Comparison of ENCODE assay signal across 9 cellular contexts in the genomic region with DNA sequence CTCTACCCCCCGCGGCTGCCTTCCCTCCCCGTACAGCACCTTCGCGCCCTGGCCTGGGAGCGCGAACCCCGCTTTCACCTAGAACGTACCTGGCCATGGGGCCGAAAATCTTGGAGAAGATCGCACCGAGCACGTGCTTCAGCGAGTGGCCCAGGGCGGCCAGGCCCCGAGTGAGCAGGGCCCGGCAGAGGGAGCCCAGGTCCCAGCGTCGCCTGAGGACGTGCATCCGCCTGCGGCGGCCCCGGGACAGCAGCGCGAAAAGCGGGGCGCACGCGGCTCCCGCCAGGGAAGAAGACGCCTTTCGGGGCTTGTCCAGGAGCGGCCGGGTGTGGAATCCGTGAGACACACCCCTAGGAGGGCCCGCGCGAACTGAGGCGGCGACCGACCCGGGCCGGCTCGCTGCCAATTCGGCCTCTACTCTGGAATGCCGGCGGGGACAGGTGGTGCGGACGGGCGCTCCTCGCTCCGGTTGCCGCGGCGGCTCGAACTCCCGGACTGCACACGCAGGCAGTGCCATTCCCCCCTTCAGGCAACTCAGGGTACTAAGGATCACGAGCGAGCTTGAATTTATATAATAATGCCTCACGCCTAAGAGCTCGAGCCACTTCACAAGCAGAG. TPM values are rescaled to one million over a fixed set of nuclear protein-coding genes. Genes with fewer than 3 reads are reported as not detected.
DNase-seq lines count a peak whose midpoint lies in the region; ATAC-seq, FAIRE-seq and TF ChIP-seq lines count a peak whose summit lies in the region.
"Had no signal": no experiment of that assay in that cellular context is flagged by ENCODE, and none has a peak within 500 bp of the region (broad histone marks: within the 10 kb centered on the region; RNA-seq: fewer than 3 reads in every experiment).

HS6ST2 (minus strand) TSS at position 544 of the 618 bp plus-strand sequence.

- no peaks in the 10 kb centered on the region for H3K4me1 ChIP-seq in kidney (ENCODE audit: control insufficient read depth in 1 of 2, insufficient read depth in 1 of 2, low read depth in 1 of 2, low read length in 2 of 2)
- peaks cover 2 to 24% (median 23%) of the 10 kb centered on the region in 5 donors for H3K4me1 ChIP-seq in subcutaneous abdominal adipose tissue (ENCODE audit: control insufficient read depth in 5 of 5, insufficient read depth in 5 of 5, low read length in 5 of 5)

- in situ Hi-C loops in GM13976 (cut with MboI; ENCODE audit: low sequenced_read_pairs, unreplicated experiment): loop anchor here (25.0 kb wide), 1 partner anchor 104 kb away; no protein-coding TSS in a partner anchor

- H3K27ac ChIP-seq in kidney (ENCODE audit: low read depth in 2 of 2, low read length in 2 of 2): no peak within 1 kb of the TSS
- no peak within 1 kb of the TSS for H3K27ac ChIP-seq in subcutaneous abdominal adipose tissue (ENCODE audit: low read depth, low read length)

- peaks cover 21 to 60% (median 46%) of the 10 kb centered on the region in 5 donors for H3K27me3 ChIP-seq in subcutaneous abdominal adipose tissue (ENCODE audit: control insufficient read depth in 5 of 5, insufficient read depth in 4 of 5, low read length in 5 of 5)

- no peak for TF ChIP-seq CTCF in kidney (IDR thresholded peaks at IDR 0.05; ENCODE audit: borderline replicate concordance, extremely low read depth, insufficient read depth)
- no peak for TF ChIP-seq CTCF in GM13976 (IDR thresholded peaks at IDR 0.05; ENCODE audit: borderline replicate concordance, control extremely low read depth, extremely low read depth, insufficient read depth, missing control alignments)

- CTCF ChIA-PET in activated CD4-positive, alpha-beta T cell treated with anti-CD3 and anti-CD28 coated beads for 36 hours (lab: Charles Lee): interaction anchor here (0.6 kb wide), 1 partner anchor 373 kb away, joined by 3 read pairs; no protein-coding TSS in a partner anchor

- peak; percentile 47 for ATAC-seq in activated CD4-positive, alpha-beta T cell treated with anti-CD3 and anti-CD28 coated beads for 36 hours
- no peak for ATAC-seq in GM21529 (IDR thresholded peaks at IDR 0.05; ENCODE audit: unreplicated experiment)

- H3K9ac ChIP-seq in kidney (ENCODE audit: low read length in 2 of 2) (no peak within 1 kb of the TSS), subcutaneous abdominal adipose tissue (ENCODE audit: low read length in 5 of 5) (no peak within 1 kb of the TSS)

- peak within 1 kb of the TSS; percentile 62 for H3K4me3 Mint-ChIP-seq in activated CD4-positive, alpha-beta T cell treated with anti-CD3 and anti-CD28 coated beads for 36 hours
- H3K4me3 Mint-ChIP-seq in activated naive CD8-positive, alpha-beta T cell treated with anti-CD3 and anti-CD28 coated beads for 36 hours: peak within 1 kb of the TSS; percentile 66
- H3K4me3 Mint-ChIP-seq: CD4-positive, CD25-positive, alpha-beta regulatory T cell had no signal

- H3K9me3 ChIP-seq in kidney (ENCODE audit: control insufficient read depth in 1 of 2, low read length in 2 of 2) (no peaks in the 10 kb centered on the region), subcutaneous abdominal adipose tissue (ENCODE audit: control insufficient read depth in 5 of 5, low read length in 5 of 5) (no peaks in the 10 kb centered on the region)

- H3K4me3 ChIP-seq in kidney (ENCODE audit: low read length in 2 of 2) (peak within 1 kb of the TSS in 1 of 2 donors; percentile 29), subcutaneous abdominal adipose tissue (ENCODE audit: low read depth in 1 of 5, low read length in 5 of 5) (peak within 1 kb of the TSS in 3 of 5 donors; percentile 41 to 52 (median 50))

- FAIRE-seq in kidney (lab: Jason Lieb, UNC): no peak

- H3K27me3 Mint-ChIP-seq in activated CD4-positive, alpha-beta T cell treated with anti-CD3 and anti-CD28 coated beads for 36 hours: peaks cover 32% of the 10 kb centered on the region
- peaks cover 44% of the 10 kb centered on the region for H3K27me3 Mint-ChIP-seq in activated naive CD8-positive, alpha-beta T cell treated with anti-CD3 and anti-CD28 coated beads for 36 hours

- peaks cover 2% of the 10 kb centered on the region for H3K4me1 Mint-ChIP-seq in activated CD4-positive, alpha-beta T cell treated with anti-CD3 and anti-CD28 coated beads for 36 hours
- H3K4me1 Mint-ChIP-seq in activated naive CD8-positive, alpha-beta T cell treated with anti-CD3 and anti-CD28 coated beads for 36 hours: peaks cover 2% of the 10 kb centered on the region
- H3K4me1 Mint-ChIP-seq: CD4-positive, CD25-positive, alpha-beta regulatory T cell had no signal

- DNase-seq in activated CD4-positive, alpha-beta T cell treated with anti-CD3 and anti-CD28 coated beads for 36 hours: peak; percentile 29
- DNase-seq in activated CD4-positive, alpha-beta T cell treated with anti-CD3 and anti-CD28 coated beads for 1 hour: no peak
- DNase-seq in activated naive CD8-positive, alpha-beta T cell treated with anti-CD3 and anti-CD28 coated beads for 36 hours: peak; percentile 10
- DNase-seq in kidney (peak; percentile 67), GM13976 (ENCODE audit: low spot score) (no peak)
- DNase-seq in activated CD8-positive, alpha-beta memory T cell treated with anti-CD3 and anti-CD28 coated beads, Interleukin-2, amount 50 U/mL, for 4 hours: no peak
- DNase-seq: CD4-positive, CD25-positive, alpha-beta regulatory T cell had no signal

- H3K36me3 ChIP-seq in kidney (ENCODE audit: control insufficient read depth in 1 of 2, insufficient read depth in 2 of 2, low read length in 2 of 2): no peaks in the 10 kb centered on the region
- no peaks in the 10 kb centered on the region for H3K36me3 ChIP-seq in subcutaneous abdominal adipose tissue (ENCODE audit: control insufficient read depth in 5 of 5, insufficient read depth in 5 of 5, low read length in 5 of 5)

- H3K9me3 Mint-ChIP-seq in activated CD4-positive, alpha-beta T cell treated with anti-CD3 and anti-CD28 coated beads for 36 hours (ENCODE audit: low read depth): no peaks in the 10 kb centered on the region
- H3K9me3 Mint-ChIP-seq in activated naive CD8-positive, alpha-beta T cell treated with anti-CD3 and anti-CD28 coated beads for 36 hours: no peaks in the 10 kb centered on the region

- peak within 1 kb of the TSS; percentile 31 for H3K27ac Mint-ChIP-seq in activated CD4-positive, alpha-beta T cell treated with anti-CD3 and anti-CD28 coated beads for 36 hours
- no peak within 1 kb of the TSS for H3K27ac Mint-ChIP-seq in activated naive CD8-positive, alpha-beta T cell treated with anti-CD3 and anti-CD28 coated beads for 36 hours

- H3K36me3 Mint-ChIP-seq in activated CD4-positive, alpha-beta T cell treated with anti-CD3 and anti-CD28 coated beads for 36 hours (ENCODE audit: low read depth): no peaks in the 10 kb centered on the region
- no peaks in the 10 kb centered on the region for H3K36me3 Mint-ChIP-seq in activated naive CD8-positive, alpha-beta T cell treated with anti-CD3 and anti-CD28 coated beads for 36 hours
- H3K36me3 Mint-ChIP-seq: CD4-positive, CD25-positive, alpha-beta regulatory T cell had no signal

- POLR2A ChIA-PET in activated CD4-positive, alpha-beta T cell treated with anti-CD3 and anti-CD28 coated beads for 36 hours (lab: Charles Lee): no interaction called here

- intact Hi-C loops in activated CD4-positive, alpha-beta T cell treated with anti-CD3 and anti-CD28 coated beads for 36 hours (cut with DNase I, micrococcal nuclease): loop anchor here in 1 of 2 experiments (5.0 kb wide), 1 partner anchor 221 kb away; no protein-coding TSS in a partner anchor
- intact Hi-C loops in kidney (cut with DNase I): no loop called here

RNA-seq across cellular contexts. Expression of gene HS6ST2, which starts in this region (rescaled TPM):
- total RNA-seq in activated CD4-positive, alpha-beta T cell treated with anti-CD3 and anti-CD28 coated beads for 36 hours: under 1 TPM; 0.62 to 0.76 TPM
- total RNA-seq in activated naive CD8-positive, alpha-beta T cell treated with anti-CD3 and anti-CD28 coated beads for 36 hours: under 1 TPM; 0.26 to 0.39 TPM
- total RNA-seq in kidney: 2.0 TPM
- 11.9 TPM for polyA plus RNA-seq in kidney (ENCODE audit: insufficient read depth, low read depth, low replicate concordance)
- total RNA-seq: CD4-positive, CD25-positive, alpha-beta regulatory T cell had no signal
- polyA plus RNA-seq: CD4-positive, CD25-positive, alpha-beta regulatory T cell had no signal

Comparison
In these comparisons a context has a peak if more than half of its experiments do, and no peak if none do; other contexts are left out.
1. Peak in DNase-seq and ATAC-seq in activated CD4-positive, alpha-beta T cell treated with anti-CD3 and anti-CD28 coated beads for 36 hours; RNA of the gene not detected or under 1 TPM.
2. Peak in DNase-seq in activated naive CD8-positive, alpha-beta T cell treated with anti-CD3 and anti-CD28 coated beads for 36 hours; RNA of the gene not detected or under 1 TPM.